9 cellular contexts compared by ENCODE assay signal in genomic region chr7:47601119-47601880, GRCh38. TPM values are rescaled to one million over a fixed set of nuclear protein-coding genes. Genes with fewer than 3 reads are reported as not detected.
DNase-seq lines count a peak whose midpoint lies in the region; ATAC-seq, FAIRE-seq and TF ChIP-seq lines count a peak whose summit lies in the region.
"Had no signal": no experiment of that assay in that cellular context is flagged by ENCODE, and none has a peak within 500 bp of the region (broad histone marks: within the 10 kb centered on the region; RNA-seq: fewer than 3 reads in every experiment).

No MANE protein-coding gene starts in this region.

- H3K4me1 ChIP-seq in astrocyte (ENCODE audit: insufficient read depth, low read length): peaks cover 48% of the 10 kb centered on the region

- peak overlapping the region; percentile 71 for H3K9ac ChIP-seq in astrocyte (ENCODE audit: low read length)

- no peak for TF ChIP-seq CTCF in astrocyte (IDR thresholded peaks at IDR 0.05; ENCODE audit: insufficient read depth, low read depth, low read length)

- peak overlapping the region; percentile 94 for H3K27ac Mint-ChIP-seq in astrocyte (ENCODE audit: unreplicated experiment)

- H3K9me3 Mint-ChIP-seq in astrocyte (ENCODE audit: unreplicated experiment): peaks cover 16% of the 10 kb centered on the region

- H3K4me3 ChIP-seq in astrocyte (ENCODE audit: insufficient read depth, low read depth, low read length): peak overlapping the region; percentile 24
- H3K4me3 ChIP-seq: cardiac muscle cell had no signal

- no peaks in the 10 kb centered on the region for H4K20me1 ChIP-seq in astrocyte (ENCODE audit: insufficient read depth, low read length)

- peak; percentile 88 for DNase-seq in HPDE6-E6E7 (ENCODE audit: extremely low spot score)
- peak; percentile 91 for DNase-seq in astrocyte (ENCODE audit: low read depth)
- peak; percentile 43 for DNase-seq in pulmonary artery endothelial cell (ENCODE audit: low read depth, low spot score)
- no peak for DNase-seq in NCI-H524 treated with DMSO at 0.1 percent for 48 hours (lab: John Stamatoyannopoulos, UW)
- no peak for DNase-seq in GM19238 (ENCODE audit: insufficient read length, low spot score)
- DNase-seq in stimulated activated CD8-positive, alpha-beta memory T cell treated with anti-CD3 and anti-CD28 coated beads, Interleukin-4, amount 100 ng/mL, for 48 hours: no peak
- DNase-seq in GOT3 (lab: John Stamatoyannopoulos, UW): no peak

- peaks cover 2% of the 10 kb centered on the region for H3K36me3 Mint-ChIP-seq in astrocyte (ENCODE audit: low read depth, unreplicated experiment)

- H3K9me3 ChIP-seq in astrocyte (ENCODE audit: insufficient read depth, low read depth, low read length): peaks cover 21% of the 10 kb centered on the region

- H3K27me3 Mint-ChIP-seq in astrocyte (ENCODE audit: low read depth, unreplicated experiment): no peaks in the 10 kb centered on the region

- peaks cover 45% of the 10 kb centered on the region for H3K4me1 Mint-ChIP-seq in astrocyte (ENCODE audit: low read depth, unreplicated experiment)

- FAIRE-seq in astrocyte (lab: Jason Lieb, UNC): no peak

- no peaks in the 10 kb centered on the region for H3K79me2 ChIP-seq in astrocyte (ENCODE audit: insufficient read depth, low read length)

- H3K27ac ChIP-seq in astrocyte (ENCODE audit: low read depth, low read length): peak overlapping the region; percentile 87
- H3K27ac ChIP-seq: cardiac muscle cell had no signal

- H3K4me3 Mint-ChIP-seq in astrocyte (ENCODE audit: unreplicated experiment): no peak overlapping the region

- H3K27me3 ChIP-seq in astrocyte (ENCODE audit: insufficient read depth, low read length): no peaks in the 10 kb centered on the region
- H3K27me3 ChIP-seq: cardiac muscle cell had no signal

- H3K4me2 ChIP-seq in astrocyte (ENCODE audit: low read length): peak overlapping the region; percentile 78

- H3K36me3 ChIP-seq in astrocyte (ENCODE audit: insufficient read depth, low read length): no peaks in the 10 kb centered on the region
- H3K36me3 ChIP-seq: cardiac muscle cell had no signal

- H2AFZ ChIP-seq in astrocyte (ENCODE audit: low read depth, low read length): peak overlapping the region; percentile 88

- peak; percentile 63 for ATAC-seq in GM19328 (IDR thresholded peaks at IDR 0.05; ENCODE audit: unreplicated experiment)

RNA-seq across cellular contexts. Expression of gene TNS3, which starts 19.4 kb away (rescaled TPM):
- 92.9 and 105 TPM in 2 replicates for total RNA-seq in astrocyte
- 15.8 and 30.4 TPM in 2 replicates for total RNA-seq in pulmonary artery endothelial cell

Comparison
In these comparisons a context has a peak if more than half of its experiments do, and no peak if none do; other contexts are left out.
1. DNase-seq: peak in HPDE6-E6E7 (single experiment), astrocyte (single experiment) and pulmonary artery endothelial cell (single experiment); none in NCI-H524 treated with DMSO at 0.1 percent for 48 hours (single experiment), GM19238 (single experiment), stimulated activated CD8-positive, alpha-beta memory T cell treated with anti-CD3 and anti-CD28 coated beads, Interleukin-4, amount 100 ng/mL, for 48 hours (single experiment) and GOT3 (single experiment).